21 cellular contexts compared by ENCODE assay signal in genomic region chr6:110511401-110511800, GRCh38. TPM values are rescaled to one million over a fixed set of nuclear protein-coding genes. Genes with fewer than 3 reads are reported as not detected.
A peak's percentile ranks its signal among the peaks of the same experiment; 100 is the strongest.
DNase-seq lines count a peak whose midpoint lies in the region; ATAC-seq, FAIRE-seq and TF ChIP-seq lines count a peak whose summit lies in the region.
"Had no signal": no experiment of that assay in that cellular context is flagged by ENCODE, and none has a peak within 500 bp of the region (broad histone marks: within the 10 kb centered on the region; RNA-seq: fewer than 3 reads in every experiment).

No MANE protein-coding gene starts in this region.

- TF ChIP-seq CTCF in bronchial epithelial cell (IDR thresholded peaks at IDR 0.05; ENCODE audit: insufficient read depth, low read length, severe bottlenecking) (no peak), psoas muscle (IDR thresholded peaks at IDR 0.05) (no peak), gastroesophageal sphincter (IDR thresholded peaks at IDR 0.05) (no peak)

- H3K9me3 ChIP-seq in HUES48 (ENCODE audit: control insufficient read depth, insufficient read depth, low read length) (peaks cover 5% of the 10 kb centered on the region), iPS-15b (ENCODE audit: control insufficient read depth, insufficient read depth, low read length) (no peaks in the 10 kb centered on the region), psoas muscle (no peaks in the 10 kb centered on the region), gastroesophageal sphincter (no peaks in the 10 kb centered on the region)
- H3K9me3 ChIP-seq: BE2C, SJSA1 had no signal

- no peak for TF ChIP-seq EP300 in gastroesophageal sphincter (IDR thresholded peaks at IDR 0.05)

- FAIRE-seq in bronchial epithelial cell (lab: Jason Lieb, UNC), result no peak

- TF ChIP-seq POLR2A in gastroesophageal sphincter (IDR thresholded peaks at IDR 0.05), result no peak

- no peak overlapping the region for H3K9ac ChIP-seq in HUES48 (ENCODE audit: low read depth, low read length)
- H3K9ac ChIP-seq in iPS-15b (ENCODE audit: low read depth, low read length), result peak overlapping the region; percentile 13
- H3K9ac ChIP-seq: KMS-11 had no signal

- ATAC-seq in SK-N-SH treated with all-trans-retinoic acid at 6 μM for 48 hours (no peak), psoas muscle (no peak), GM21447 (IDR thresholded peaks at IDR 0.05; ENCODE audit: unreplicated experiment) (no peak), gastroesophageal sphincter (no peak)
- ATAC-seq: HCT116, T-cell had no signal

- peaks cover 30% of the 10 kb centered on the region for H3K4me1 ChIP-seq in HUES48 (ENCODE audit: control insufficient read depth, insufficient read depth, low read length)
- H3K4me1 ChIP-seq in iPS-15b (ENCODE audit: control insufficient read depth, insufficient read depth, low read length), result peaks cover 6% of the 10 kb centered on the region
- H3K4me1 ChIP-seq in psoas muscle, result no peaks in the 10 kb centered on the region
- peaks cover 0 to 5% (median 0%) of the 10 kb centered on the region in 3 donors for H3K4me1 ChIP-seq in gastroesophageal sphincter
- H3K4me1 ChIP-seq: BE2C had no signal

- DNase-seq in bronchial epithelial cell (ENCODE audit: low read depth) (peak; percentile 33), psoas muscle (no peak)
- DNase-seq: BE2C; CD8-positive, alpha-beta memory T cell; EL; MM.1S; NCI-H1105 treated with DMSO at 0.1 percent for 48 hours; NCI-H1930; NCI-H2171; NCI-H510A; T-cell had no signal

- 81 to 97% (median 93%) methylated on average over 1 of the region's 1 CpG for WGBS in psoas muscle, 3 donors
- whole genome bisulfite sequencing in gastroesophageal sphincter (ENCODE audit: low coverage in 1 of 2), 2 donors, result 91 to 100% methylated on average over 1 of the region's 1 CpG

- intact Hi-C loops in psoas muscle (cut with DNase I), result no loop called here

- H3K36me3 ChIP-seq in HUES48 (ENCODE audit: control insufficient read depth, insufficient read depth, low read length) (no peaks in the 10 kb centered on the region), bronchial epithelial cell (ENCODE audit: control insufficient read depth, insufficient read depth, low read length) (no peaks in the 10 kb centered on the region), iPS-15b (ENCODE audit: control insufficient read depth, insufficient read depth, low read length) (no peaks in the 10 kb centered on the region), psoas muscle (ENCODE audit: insufficient read depth in 1 of 2, low read depth in 1 of 2) (no peaks in the 10 kb centered on the region), gastroesophageal sphincter (no peaks in the 10 kb centered on the region)
- H3K36me3 ChIP-seq: BE2C, SJSA1 had no signal

- H3K27ac ChIP-seq in HUES48 (ENCODE audit: low read depth, low read length), result peak overlapping the region; percentile 75
- H3K27ac ChIP-seq in psoas muscle, result no peak overlapping the region
- H3K27ac ChIP-seq in gastroesophageal sphincter, result no peak overlapping the region
- H3K27ac ChIP-seq: KMS-11, SJSA1 had no signal

- no peaks in the 10 kb centered on the region for H3K27me3 ChIP-seq in HUES48 (ENCODE audit: control insufficient read depth, insufficient read depth, low read length)
- H3K27me3 ChIP-seq in bronchial epithelial cell (ENCODE audit: control insufficient read depth, insufficient read depth, low read length), result no peaks in the 10 kb centered on the region
- peaks cover 4% of the 10 kb centered on the region for H3K27me3 ChIP-seq in iPS-15b (ENCODE audit: control insufficient read depth, insufficient read depth, low read length)
- peaks cover 0 to 6% (median 2%) of the 10 kb centered on the region in 3 donors for H3K27me3 ChIP-seq in psoas muscle (ENCODE audit: insufficient read depth in 3 of 3, low read length in 2 of 3)
- no peaks in the 10 kb centered on the region for H3K27me3 ChIP-seq in gastroesophageal sphincter
- H3K27me3 ChIP-seq: BE2C, SJSA1 had no signal

- H3K4me3 ChIP-seq in HUES48 (ENCODE audit: low read depth, low read length) (peak overlapping the region; percentile 15; the same call in 1 of the 2 replicates), bronchial epithelial cell (ENCODE audit: low read depth, low read length) (no peak overlapping the region), iPS-15b (ENCODE audit: low read depth, low read length) (no peak overlapping the region), psoas muscle (no peak overlapping the region), gastroesophageal sphincter (no peak overlapping the region)
- H3K4me3 ChIP-seq: SJSA1 had no signal

TF ChIP-seq in SK-N-SH treated with all-trans-retinoic acid at 6 μM for 48 hours, 23 proteins besides CTCF, POLR2A, EP300 and RAD21 (continues in another document):
- TF ChIP-seq, protein P1, sequence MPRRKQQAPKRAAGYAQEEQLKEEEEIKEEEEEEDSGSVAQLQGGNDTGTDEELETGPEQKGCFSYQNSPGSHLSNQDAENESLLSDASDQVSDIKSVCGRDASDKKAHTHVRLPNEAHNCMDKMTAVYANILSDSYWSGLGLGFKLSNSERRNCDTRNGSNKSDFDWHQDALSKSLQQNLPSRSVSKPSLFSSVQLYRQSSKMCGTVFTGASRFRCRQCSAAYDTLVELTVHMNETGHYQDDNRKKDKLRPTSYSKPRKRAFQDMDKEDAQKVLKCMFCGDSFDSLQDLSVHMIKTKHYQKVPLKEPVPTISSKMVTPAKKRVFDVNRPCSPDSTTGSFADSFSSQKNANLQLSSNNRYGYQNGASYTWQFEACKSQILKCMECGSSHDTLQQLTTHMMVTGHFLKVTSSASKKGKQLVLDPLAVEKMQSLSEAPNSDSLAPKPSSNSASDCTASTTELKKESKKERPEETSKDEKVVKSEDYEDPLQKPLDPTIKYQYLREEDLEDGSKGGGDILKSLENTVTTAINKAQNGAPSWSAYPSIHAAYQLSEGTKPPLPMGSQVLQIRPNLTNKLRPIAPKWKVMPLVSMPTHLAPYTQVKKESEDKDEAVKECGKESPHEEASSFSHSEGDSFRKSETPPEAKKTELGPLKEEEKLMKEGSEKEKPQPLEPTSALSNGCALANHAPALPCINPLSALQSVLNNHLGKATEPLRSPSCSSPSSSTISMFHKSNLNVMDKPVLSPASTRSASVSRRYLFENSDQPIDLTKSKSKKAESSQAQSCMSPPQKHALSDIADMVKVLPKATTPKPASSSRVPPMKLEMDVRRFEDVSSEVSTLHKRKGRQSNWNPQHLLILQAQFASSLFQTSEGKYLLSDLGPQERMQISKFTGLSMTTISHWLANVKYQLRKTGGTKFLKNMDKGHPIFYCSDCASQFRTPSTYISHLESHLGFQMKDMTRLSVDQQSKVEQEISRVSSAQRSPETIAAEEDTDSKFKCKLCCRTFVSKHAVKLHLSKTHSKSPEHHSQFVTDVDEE (CRISPR knock-in tag; IDR thresholded peaks at IDR 0.05), result no peak
- TF ChIP-seq ISL1 (CRISPR knock-in tag; IDR thresholded peaks at IDR 0.05), result no peak
- TF ChIP-seq TOX (CRISPR knock-in tag; IDR thresholded peaks at IDR 0.05; ENCODE audit: borderline replicate concordance), result no peak
- TF ChIP-seq BACH2 (CRISPR knock-in tag; IDR thresholded peaks at IDR 0.05; ENCODE audit: borderline replicate concordance), result no peak
- no peak for TF ChIP-seq PPARA (CRISPR knock-in tag; IDR thresholded peaks at IDR 0.05; ENCODE audit: borderline replicate concordance)
- no peak for TF ChIP-seq SNAI2 (CRISPR knock-in tag; IDR thresholded peaks at IDR 0.05)
- TF ChIP-seq, protein P2, sequence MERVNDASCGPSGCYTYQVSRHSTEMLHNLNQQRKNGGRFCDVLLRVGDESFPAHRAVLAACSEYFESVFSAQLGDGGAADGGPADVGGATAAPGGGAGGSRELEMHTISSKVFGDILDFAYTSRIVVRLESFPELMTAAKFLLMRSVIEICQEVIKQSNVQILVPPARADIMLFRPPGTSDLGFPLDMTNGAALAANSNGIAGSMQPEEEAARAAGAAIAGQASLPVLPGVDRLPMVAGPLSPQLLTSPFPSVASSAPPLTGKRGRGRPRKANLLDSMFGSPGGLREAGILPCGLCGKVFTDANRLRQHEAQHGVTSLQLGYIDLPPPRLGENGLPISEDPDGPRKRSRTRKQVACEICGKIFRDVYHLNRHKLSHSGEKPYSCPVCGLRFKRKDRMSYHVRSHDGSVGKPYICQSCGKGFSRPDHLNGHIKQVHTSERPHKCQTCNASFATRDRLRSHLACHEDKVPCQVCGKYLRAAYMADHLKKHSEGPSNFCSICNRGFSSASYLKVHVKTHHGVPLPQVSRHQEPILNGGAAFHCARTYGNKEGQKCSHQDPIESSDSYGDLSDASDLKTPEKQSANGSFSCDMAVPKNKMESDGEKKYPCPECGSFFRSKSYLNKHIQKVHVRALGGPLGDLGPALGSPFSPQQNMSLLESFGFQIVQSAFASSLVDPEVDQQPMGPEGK (CRISPR knock-in tag; IDR thresholded peaks at IDR 0.05; ENCODE audit: borderline replicate concordance), result no peak
- no peak for TF ChIP-seq CSDC2 (CRISPR knock-in tag; IDR thresholded peaks at IDR 0.05)
- no peak for TF ChIP-seq ZNF8 (CRISPR knock-in tag; IDR thresholded peaks at IDR 0.05)
- TF ChIP-seq ZC3H10 (CRISPR knock-in tag; IDR thresholded peaks at IDR 0.05), result no peak
- no peak for TF ChIP-seq RARB (CRISPR knock-in tag; IDR thresholded peaks at IDR 0.05)
- TF ChIP-seq ZFP3 (CRISPR knock-in tag; IDR thresholded peaks at IDR 0.05), result no peak
- TF ChIP-seq ZNF565 (CRISPR knock-in tag; conservative IDR thresholded peaks at IDR 0.05; ENCODE audit: low read depth), result no peak
- TF ChIP-seq CREB5 (CRISPR knock-in tag; IDR thresholded peaks at IDR 0.05; ENCODE audit: low read depth), result no peak

RNA-seq across cellular contexts. Expression of gene SLC22A16, which starts 35.0 kb away (rescaled TPM):
- not detected in 2 replicates for total RNA-seq in bronchial epithelial cell
- not detected for total RNA-seq in psoas muscle
- polyA plus RNA-seq in psoas muscle, result under 1 TPM in 2 of 3 donors, not detected in 1; 0.03 to 0.07 TPM
- 1 to 10 TPM in 2 of 4 donors, under 1 TPM in 1, not detected in 1; 0.35 to 5.4 (median 1.8) TPM for total RNA-seq in gastroesophageal sphincter
- total RNA-seq: CD8-positive, alpha-beta memory T cell; HT1080; RPMI7951; SJSA1; T-cell had no signal
- polyA plus RNA-seq: CD8-positive, alpha-beta memory T cell had no signal
